1 cellular context compared by ENCODE assay signal in genomic region chr5:170498811-170499210, GRCh38.
TF ChIP-seq lines count a peak whose summit lies in the region.

No MANE protein-coding gene starts in this region.

TF ChIP-seq in SK-N-SH treated with all-trans-retinoic acid at 6 μM for 48 hours, 23 proteins besides CTCF, POLR2A, EP300 and RAD21 (continued from another document):
- TF ChIP-seq CREB5 (CRISPR knock-in tag; IDR thresholded peaks at IDR 0.05; ENCODE audit: low read depth) = no peak
- TF ChIP-seq, protein P1, sequence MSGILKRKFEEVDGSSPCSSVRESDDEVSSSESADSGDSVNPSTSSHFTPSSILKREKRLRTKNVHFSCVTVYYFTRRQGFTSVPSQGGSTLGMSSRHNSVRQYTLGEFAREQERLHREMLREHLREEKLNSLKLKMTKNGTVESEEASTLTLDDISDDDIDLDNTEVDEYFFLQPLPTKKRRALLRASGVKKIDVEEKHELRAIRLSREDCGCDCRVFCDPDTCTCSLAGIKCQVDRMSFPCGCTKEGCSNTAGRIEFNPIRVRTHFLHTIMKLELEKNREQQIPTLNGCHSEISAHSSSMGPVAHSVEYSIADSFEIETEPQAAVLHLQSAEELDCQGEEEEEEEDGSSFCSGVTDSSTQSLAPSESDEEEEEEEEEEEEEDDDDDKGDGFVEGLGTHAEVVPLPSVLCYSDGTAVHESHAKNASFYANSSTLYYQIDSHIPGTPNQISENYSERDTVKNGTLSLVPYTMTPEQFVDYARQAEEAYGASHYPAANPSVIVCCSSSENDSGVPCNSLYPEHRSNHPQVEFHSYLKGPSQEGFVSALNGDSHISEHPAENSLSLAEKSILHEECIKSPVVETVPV (CRISPR knock-in tag; IDR thresholded peaks at IDR 0.05) = no peak
- no peak for TF ChIP-seq OSR1 (CRISPR knock-in tag; IDR thresholded peaks at IDR 0.05)
